ENCODE assay signal across 20 cellular contexts in the genomic region with DNA sequence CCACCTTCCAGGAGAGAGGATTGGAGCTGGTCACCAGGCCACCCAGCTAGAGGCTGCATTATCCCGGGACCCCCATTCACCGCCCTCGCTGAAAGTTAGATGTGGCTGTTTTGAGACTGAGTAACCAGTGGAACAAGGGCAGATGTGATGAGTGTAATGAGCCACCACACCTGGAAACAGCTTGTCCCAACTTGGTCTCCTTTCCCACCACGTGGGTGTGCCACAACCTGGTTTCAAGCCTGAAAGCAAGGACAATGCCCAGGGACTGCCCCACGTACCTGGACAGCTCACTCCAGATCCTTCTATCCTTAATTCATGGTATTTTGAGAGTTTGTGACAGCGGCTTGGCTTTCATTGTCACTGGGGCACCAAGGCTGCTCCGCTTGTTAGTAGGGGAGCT. TPM values are rescaled to one million over a fixed set of nuclear protein-coding genes. Genes with fewer than 3 reads are reported as not detected.
DNase-seq lines count a peak whose midpoint lies in the region; ATAC-seq and TF ChIP-seq lines count a peak whose summit lies in the region.
"Had no signal": no experiment of that assay in that cellular context is flagged by ENCODE, and none has a peak within 500 bp of the region (broad histone marks: within the 10 kb centered on the region; RNA-seq: fewer than 3 reads in every experiment).

No MANE protein-coding gene starts in this region.

- H3K4me1 ChIP-seq in foreskin keratinocyte (peaks cover 17% of the 10 kb centered on the region), gastrocnemius medialis (peaks cover 31 to 62% of the 10 kb centered on the region in 2 donors)

- no peaks in the 10 kb centered on the region for H3K9me3 ChIP-seq in gastrocnemius medialis
- H3K9me3 ChIP-seq: BLaER1 had no signal

- peak; percentile 7 for ATAC-seq in foreskin keratinocyte
- no peak for ATAC-seq in gastrocnemius medialis
- no peak for ATAC-seq in HG02885 (IDR thresholded peaks at IDR 0.05; ENCODE audit: poor library complexity, unreplicated experiment)

- CTCF ChIA-PET in RWPE1 (lab: Yijun Ruan, JAX), result interaction anchor here (0.6 to 1.1 kb wide), 4 partner anchors 11 to 247 kb away, joined by 3 to 4 read pairs (median 4); no protein-coding TSS in a partner anchor

- in situ Hi-C loops in gastrocnemius medialis (cut with MboI; ENCODE audit: low sequenced_read_pairs in 4 of 4), result no loop called here

- H3K4me3 ChIP-seq in gastrocnemius medialis, result no peak overlapping the region
- H3K4me3 ChIP-seq: BLaER1 had no signal

- H3K36me3 ChIP-seq in gastrocnemius medialis, result no peaks in the 10 kb centered on the region
- H3K36me3 ChIP-seq: BLaER1 had no signal

- TF ChIP-seq POLR2A in gastrocnemius medialis (IDR thresholded peaks at IDR 0.05), result no peak

- H3K27ac ChIP-seq in RWPE1 (peak overlapping the region; percentile 56), cingulate gyrus (ENCODE audit: low read depth, low read length) (peak overlapping the region; percentile 54), foreskin keratinocyte (peak overlapping the region; percentile 50), gastrocnemius medialis (peak overlapping the region; percentile 91 to 93 (median 93))
- H3K27ac ChIP-seq: BLaER1 had no signal

- DNase-seq in RWPE1 (ENCODE audit: low spot score), result no peak
- DNase-seq in foreskin keratinocyte, result peak in 1 of 2 donors; percentile 52
- DNase-seq in gastrocnemius medialis, result no peak
- DNase-seq in NCI-H524 treated with DMSO at 0.1 percent for 48 hours (lab: John Stamatoyannopoulos, UW), result no peak
- no peak for DNase-seq in NCI-H146 treated with DMSO at 0.1 percent for 48 hours (lab: John Stamatoyannopoulos, UW; ENCODE audit: unreplicated experiment)
- DNase-seq in NCI-H1436 treated with DMSO at 0.1 percent for 48 hours (lab: John Stamatoyannopoulos, UW), result no peak
- DNase-seq: Calu3; CD4-positive, alpha-beta memory T cell; KBM-7; NCI-H1105; NCI-H1694 treated with DMSO at 0.1 percent for 48 hours; NCI-H2227 treated with DMSO at 0.1 percent for 48 hours; NCI-H510A treated with DMSO at 0.1 percent for 48 hours; OCI-M1; SHP77 treated with DMSO at 0.1 percent for 48 hours had no signal

- H3K27me3 ChIP-seq in foreskin keratinocyte, result no peaks in the 10 kb centered on the region
- H3K27me3 ChIP-seq in gastrocnemius medialis, result no peaks in the 10 kb centered on the region
- H3K27me3 ChIP-seq: BLaER1 had no signal

- POLR2A ChIA-PET in RWPE1 (lab: Yijun Ruan, JAX; ENCODE audit: low non-redundant PET), result no interaction called here

- intact Hi-C loops in gastrocnemius medialis (cut with DNase I; ENCODE audit: low total_unique reads), result no loop called here

- no peak for TF ChIP-seq CTCF in RWPE1 (conservative IDR thresholded peaks at IDR 0.05; ENCODE audit: low read depth)
- no peak for TF ChIP-seq CTCF in foreskin keratinocyte (conservative IDR thresholded peaks at IDR 0.05)
- no peak for TF ChIP-seq CTCF in gastrocnemius medialis (IDR thresholded peaks at IDR 0.05 in 4 of 5, conservative IDR thresholded peaks at IDR 0.05 in 1 of 5)

RNA-seq across cellular contexts. Expression of gene LGI4, which starts 7.0 kb away (rescaled TPM):
- not detected in 2 replicates for total RNA-seq in foreskin keratinocyte
- polyA plus RNA-seq in foreskin keratinocyte, result 0.06 TPM in 1 of 2 replicates, not detected in the other
- total RNA-seq in gastrocnemius medialis, result 10 to 100 TPM; 16.1 to 31.5 (median 27.2) TPM
- total RNA-seq: H4 had no signal
- polyA plus RNA-seq: CD4-positive, alpha-beta memory T cell had no signal

RNA-seq across cellular contexts. Expression of gene FXYD1, which starts 10.8 kb away (rescaled TPM):
- total RNA-seq in foreskin keratinocyte (0.35 and 0.41 TPM in 2 replicates), gastrocnemius medialis (100 to 1,000 TPM; 215 to 235 (median 225) TPM)
- 0.67 and 0.81 TPM in 2 replicates for polyA plus RNA-seq in foreskin keratinocyte
- total RNA-seq: H4, RPMI7951 had no signal

RNA-seq across cellular contexts. Expression of gene FXYD3, which starts 12.2 kb away (rescaled TPM):
- total RNA-seq in foreskin keratinocyte (243 and 312 TPM in 2 replicates), gastrocnemius medialis (10 to 100 TPM in 1 of 4 donors, under 1 TPM in 1, not detected in 2; 0.26 to 13.4 TPM)
- polyA plus RNA-seq in foreskin keratinocyte, result 420 and 522 TPM in 2 replicates
- total RNA-seq: CD4-positive, alpha-beta memory T cell; H4 had no signal
- polyA plus RNA-seq: CD4-positive, alpha-beta memory T cell had no signal

RNA-seq across cellular contexts. Expression of gene FXYD7, which starts 15.2 kb away (rescaled TPM):
- 0.18 TPM in 1 of 2 replicates, not detected in the other for total RNA-seq in foreskin keratinocyte
- polyA plus RNA-seq in foreskin keratinocyte, result 0.16 and 0.25 TPM in 2 replicates
- under 1 TPM in 1 of 4 donors, not detected in 3; 0.40 TPM for total RNA-seq in gastrocnemius medialis
- total RNA-seq: RPMI7951 had no signal

RNA-seq across cellular contexts. Expression of gene FXYD5, which starts 26.7 kb away (rescaled TPM):
- 268 and 277 TPM in 2 replicates for total RNA-seq in foreskin keratinocyte
- polyA plus RNA-seq in foreskin keratinocyte, result 416 and 427 TPM in 2 replicates
- 10 to 100 TPM in 3 of 4 donors, 1 to 10 TPM in 1; 5.2 to 23.3 (median 14.3) TPM for total RNA-seq in gastrocnemius medialis

Comparison
In these comparisons a context has a peak if more than half of its experiments do, and no peak if none do; other contexts are left out.
1. RNA of gene LGI4, which starts 7.0 kb away (total RNA-seq): 16.1 to 31.5 TPM in gastrocnemius medialis; not detected in foreskin keratinocyte; every median in the first group is over 10 times any median in the second.
2. RNA of gene FXYD1, which starts 10.8 kb away (total RNA-seq): 215 to 235 TPM in gastrocnemius medialis; 0.35 to 0.41 TPM in foreskin keratinocyte; every median in the first group is over 100 times any median in the second.
3. RNA of gene FXYD3, which starts 12.2 kb away (total RNA-seq): 243 to 312 TPM in foreskin keratinocyte; 0.26 to 13.4 TPM in gastrocnemius medialis; every median in the first group is over 10 times any median in the second.
4. Peak in every context shown above with its lines, with median percentiles within 50 percentile points of each other: H3K27ac ChIP-seq.